In the genomic region with DNA sequence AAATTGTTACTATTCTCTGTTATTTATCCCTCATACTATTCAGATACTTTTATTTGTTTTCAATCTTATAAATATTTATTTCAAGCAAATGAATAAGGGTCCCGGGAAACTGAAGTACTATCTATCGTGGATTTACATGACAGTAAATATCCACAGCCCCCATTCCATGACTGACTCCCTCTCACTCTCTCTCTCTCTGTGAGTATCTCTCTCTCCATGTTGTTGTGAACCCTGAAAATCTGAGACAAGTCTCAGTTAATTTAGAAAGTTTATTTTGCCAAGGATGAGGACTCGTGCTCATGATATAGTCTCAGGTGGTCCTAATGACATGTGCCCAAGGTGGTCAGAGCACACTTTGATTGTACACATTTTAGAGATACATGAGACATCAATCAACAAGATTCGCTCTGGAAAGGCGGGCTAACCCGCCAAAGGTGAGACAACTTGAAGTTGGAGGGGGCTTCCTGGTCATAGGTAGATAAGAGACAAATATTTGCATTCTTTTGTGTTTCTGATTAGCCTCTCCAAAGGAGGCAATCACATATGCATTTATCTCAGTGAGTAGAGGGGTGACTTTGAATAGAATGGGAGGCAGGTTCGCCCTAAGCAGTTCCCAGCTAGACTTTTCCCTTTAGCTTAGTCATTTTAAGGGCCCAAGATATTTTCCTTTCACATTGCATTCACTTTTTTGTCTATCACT, we compare ENCODE assay signal across 17 cellular contexts.
DNase-seq lines count a peak whose midpoint lies in the region; ATAC-seq, FAIRE-seq and TF ChIP-seq lines count a peak whose summit lies in the region.
"Had no signal": no experiment of that assay in that cellular context is flagged by ENCODE, and none has a peak within 500 bp of the region (broad histone marks: within the 10 kb centered on the region; RNA-seq: fewer than 3 reads in every experiment).

No MANE protein-coding gene starts in this region.

- no peaks in the 10 kb centered on the region for H3K36me3 ChIP-seq in ES-I3 (ENCODE audit: insufficient read depth, low read length)
- peaks cover 2% of the 10 kb centered on the region; the same call in 1 of the 2 replicates for H3K36me3 ChIP-seq in HUES6 (ENCODE audit: control insufficient read depth, insufficient read depth, low read length)
- H3K36me3 ChIP-seq in astrocyte (ENCODE audit: insufficient read depth, low read length), result no peaks in the 10 kb centered on the region
- H3K36me3 ChIP-seq in iPS-20b (ENCODE audit: insufficient read depth, low read depth, low read length), result no peaks in the 10 kb centered on the region; the same call in 1 of the 2 replicates
- H3K36me3 ChIP-seq in PC-3 (ENCODE audit: low read depth, low read length), result no peaks in the 10 kb centered on the region
- H3K36me3 ChIP-seq: BLaER1 had no signal

- no TSS peak for BruUV-seq in PC-3 (replicated peaks; lab: Mats Ljungman, UMichigan)

- FAIRE-seq in astrocyte (lab: Jason Lieb, UNC), result peak; percentile 73
- FAIRE-seq: K562 had no signal

- H3K9ac ChIP-seq in ES-I3 (ENCODE audit: low read depth, low read length) (0 out of 2 replicates have a peak overlapping the region, but pooled peaks have one; percentile 32), HUES6 (ENCODE audit: low read length) (peak overlapping the region; percentile 67), astrocyte (ENCODE audit: low read length) (no peak overlapping the region), iPS-20b (ENCODE audit: low read depth, low read length) (peak overlapping the region; percentile 63; the same call in 1 of the 2 replicates), PC-3 (ENCODE audit: low read length) (no peak overlapping the region)
- H3K9ac ChIP-seq: BLaER1 had no signal

- intact Hi-C loops in PC-3 (cut with micrococcal nuclease), result no loop called here

- no peaks in the 10 kb centered on the region for H3K27me3 ChIP-seq in HUES6 (ENCODE audit: control insufficient read depth, insufficient read depth, low read length)
- H3K27me3 ChIP-seq in astrocyte (ENCODE audit: insufficient read depth, low read length), result no peaks in the 10 kb centered on the region
- H3K27me3 ChIP-seq in iPS-20b (ENCODE audit: insufficient read depth, low read length), result no peaks in the 10 kb centered on the region
- peaks cover 4% of the 10 kb centered on the region; the same call in 1 of the 2 replicates for H3K27me3 ChIP-seq in PC-3 (ENCODE audit: low read length)
- H3K27me3 ChIP-seq: BLaER1 had no signal

- H3K9me2 ChIP-seq in PC-3 (replicated peaks; ENCODE audit: low read length), result no peaks in the 10 kb centered on the region

- H2AFZ ChIP-seq in astrocyte (ENCODE audit: low read depth, low read length) (no peak overlapping the region), PC-3 (ENCODE audit: low read length) (no peak overlapping the region)

- H3K27me3 Mint-ChIP-seq in astrocyte (ENCODE audit: low read depth, unreplicated experiment), result no peaks in the 10 kb centered on the region
- no peaks in the 10 kb centered on the region for H3K27me3 Mint-ChIP-seq in activated naive CD8-positive, alpha-beta T cell treated with anti-CD3 and anti-CD28 coated beads, Interleukin-2, amount 50 U/mL, for 24 hours
- H3K27me3 Mint-ChIP-seq: CD8-positive, alpha-beta memory T cell had no signal

- H3K79me2 ChIP-seq in astrocyte (ENCODE audit: insufficient read depth, low read length) (no peaks in the 10 kb centered on the region), PC-3 (ENCODE audit: low read length) (no peaks in the 10 kb centered on the region)

- no peak for DNase-seq in astrocyte (ENCODE audit: low read depth)
- no peak for DNase-seq in PC-3
- no peak for DNase-seq in activated naive CD8-positive, alpha-beta T cell treated with anti-CD3 and anti-CD28 coated beads, Interleukin-2, amount 50 U/mL, for 24 hours
- DNase-seq: 8988T; AML-193; Caco-2; CD8-positive, alpha-beta memory T cell; DND-41; GOT3 had no signal

- CTCF ChIA-PET in PC-3 (lab: Charles Lee), result no interaction called here

- H3F3A ChIP-seq in PC-3 (ENCODE audit: low read length, unreplicated experiment), result no peaks in the 10 kb centered on the region

- H3K4me2 ChIP-seq in astrocyte (ENCODE audit: low read length), result no peak overlapping the region
- no peak overlapping the region for H3K4me2 ChIP-seq in PC-3 (ENCODE audit: low read length)
- H3K4me2 ChIP-seq: BLaER1 had no signal

- H3K36me3 Mint-ChIP-seq in astrocyte (ENCODE audit: low read depth, unreplicated experiment), result no peaks in the 10 kb centered on the region
- no peaks in the 10 kb centered on the region for H3K36me3 Mint-ChIP-seq in activated naive CD8-positive, alpha-beta T cell treated with anti-CD3 and anti-CD28 coated beads, Interleukin-2, amount 50 U/mL, for 24 hours (ENCODE audit: low read depth)
- H3K36me3 Mint-ChIP-seq: CD8-positive, alpha-beta memory T cell had no signal

- POLR2A ChIA-PET in PC-3 (lab: Charles Lee; ENCODE audit: unreplicated experiment), result no interaction called here

- H4K20me1 ChIP-seq in astrocyte (ENCODE audit: insufficient read depth, low read length) (no peaks in the 10 kb centered on the region), PC-3 (ENCODE audit: low read length) (no peaks in the 10 kb centered on the region)
- H4K20me1 ChIP-seq: BLaER1 had no signal

- no peak overlapping the region for H3K27ac Mint-ChIP-seq in astrocyte (ENCODE audit: unreplicated experiment)
- H3K27ac Mint-ChIP-seq in activated naive CD8-positive, alpha-beta T cell treated with anti-CD3 and anti-CD28 coated beads, Interleukin-2, amount 50 U/mL, for 24 hours, result no peak overlapping the region

- TF ChIP-seq CTCF in astrocyte (IDR thresholded peaks at IDR 0.05; ENCODE audit: insufficient read depth, low read depth, low read length) (no peak), PC-3 (conservative IDR thresholded peaks at IDR 0.05; ENCODE audit: low read depth, low read length) (no peak)

- no peak overlapping the region for H3K4me3 Mint-ChIP-seq in astrocyte (ENCODE audit: unreplicated experiment)
- no peak overlapping the region for H3K4me3 Mint-ChIP-seq in activated naive CD8-positive, alpha-beta T cell treated with anti-CD3 and anti-CD28 coated beads, Interleukin-2, amount 50 U/mL, for 24 hours
- H3K4me3 Mint-ChIP-seq: CD8-positive, alpha-beta memory T cell had no signal

- H3K4me1 ChIP-seq in ES-I3 (ENCODE audit: insufficient read depth, low read length) (peaks cover 10% of the 10 kb centered on the region; the same call in 1 of the 2 replicates), HUES6 (ENCODE audit: control insufficient read depth, insufficient read depth, low read length) (peaks cover 23% of the 10 kb centered on the region), astrocyte (ENCODE audit: insufficient read depth, low read length) (no peaks in the 10 kb centered on the region), iPS-20b (ENCODE audit: insufficient read depth, low read length) (peaks cover 7% of the 10 kb centered on the region; the same call in 1 of the 2 replicates), PC-3 (ENCODE audit: insufficient read depth, low read length) (no peaks in the 10 kb centered on the region)
- H3K4me1 ChIP-seq: BLaER1, Caco-2 had no signal

- no peaks in the 10 kb centered on the region for H3K9me3 Mint-ChIP-seq in astrocyte (ENCODE audit: unreplicated experiment)
- peaks cover 7% of the 10 kb centered on the region for H3K9me3 Mint-ChIP-seq in activated naive CD8-positive, alpha-beta T cell treated with anti-CD3 and anti-CD28 coated beads, Interleukin-2, amount 50 U/mL, for 24 hours

- ATAC-seq in PC-3 (no peak), GM18861 (IDR thresholded peaks at IDR 0.05; ENCODE audit: unreplicated experiment) (no peak), GM18870 (IDR thresholded peaks at IDR 0.05; ENCODE audit: unreplicated experiment) (no peak)
- ATAC-seq in activated naive CD8-positive, alpha-beta T cell treated with anti-CD3 and anti-CD28 coated beads, Interleukin-2, amount 50 U/mL, for 24 hours, result no peak
- ATAC-seq: HCT116, K562 had no signal

- H3K4me1 Mint-ChIP-seq in astrocyte (ENCODE audit: low read depth, unreplicated experiment), result no peaks in the 10 kb centered on the region
- H3K4me1 Mint-ChIP-seq in activated naive CD8-positive, alpha-beta T cell treated with anti-CD3 and anti-CD28 coated beads, Interleukin-2, amount 50 U/mL, for 24 hours, result no peaks in the 10 kb centered on the region
- H3K4me1 Mint-ChIP-seq: CD8-positive, alpha-beta memory T cell had no signal

- H3K4me3 ChIP-seq in HUES6 (ENCODE audit: low read depth, low read length) (peak overlapping the region; percentile 44), astrocyte (ENCODE audit: insufficient read depth, low read depth, low read length) (no peak overlapping the region), iPS-20b (ENCODE audit: low read length) (peak overlapping the region; percentile 58; the same call in 1 of the 2 replicates), PC-3 (ENCODE audit: low read length) (no peak overlapping the region)
- H3K4me3 ChIP-seq: BLaER1, K562 had no signal

- peaks cover 11% of the 10 kb centered on the region for H3K9me3 ChIP-seq in ES-I3 (ENCODE audit: control insufficient read depth, insufficient read depth, low read length)
- H3K9me3 ChIP-seq in HUES6 (ENCODE audit: control insufficient read depth, insufficient read depth, low read depth, low read length), result peaks cover 17% of the 10 kb centered on the region
- H3K9me3 ChIP-seq in astrocyte (ENCODE audit: insufficient read depth, low read depth, low read length), result no peaks in the 10 kb centered on the region
- H3K9me3 ChIP-seq in iPS-20b (ENCODE audit: insufficient read depth, low read depth, low read length), result peaks cover 3% of the 10 kb centered on the region; the same call in 1 of the 2 replicates
- no peaks in the 10 kb centered on the region for H3K9me3 ChIP-seq in PC-3 (ENCODE audit: low read length)
- H3K9me3 ChIP-seq: BLaER1, Caco-2 had no signal

- H3K27ac ChIP-seq in HUES6 (ENCODE audit: low read depth, low read length) (peak overlapping the region; percentile 89), astrocyte (ENCODE audit: low read depth, low read length) (no peak overlapping the region), iPS-20b (ENCODE audit: low read length) (no peak overlapping the region), PC-3 (ENCODE audit: low read length) (no peak overlapping the region)
- H3K27ac ChIP-seq: BLaER1 had no signal

Comparison
In these comparisons a context has a peak if more than half of its experiments do, and no peak if none do; other contexts are left out.
1. H3K9ac ChIP-seq: peak in ES-I3 (single experiment), HUES6 (single experiment) and iPS-20b (single experiment); none in astrocyte (single experiment) and PC-3 (single experiment).
2. H3K4me3 ChIP-seq: peak in HUES6 (single experiment) and iPS-20b (single experiment); none in astrocyte (single experiment) and PC-3 (single experiment).